ENCODE assay signal across 25 cellular contexts in the genomic region with DNA sequence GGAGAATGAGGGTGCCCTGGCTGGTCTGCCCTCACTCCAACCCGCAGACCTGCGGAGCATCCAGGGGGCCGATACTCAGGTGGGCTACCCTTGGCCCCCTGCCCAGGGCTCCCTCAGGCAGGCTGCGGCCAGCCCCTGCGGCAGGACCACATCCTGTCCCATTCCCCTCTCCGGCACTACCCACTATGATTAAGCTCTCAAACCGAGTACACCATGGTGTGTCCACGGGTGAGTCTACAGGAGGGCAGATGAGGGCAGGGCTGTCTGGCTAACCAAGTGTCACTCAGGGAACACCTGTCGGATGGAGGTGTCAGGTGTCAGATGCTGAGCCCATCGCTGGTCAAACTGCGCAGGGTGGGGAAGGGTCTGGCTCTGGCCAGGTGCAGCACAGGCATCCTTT. TPM values are rescaled to one million over a fixed set of nuclear protein-coding genes. Genes with fewer than 3 reads are reported as not detected.
DNase-seq lines count a peak whose midpoint lies in the region; TF ChIP-seq lines count a peak whose summit lies in the region.
"Had no signal": no experiment of that assay in that cellular context is flagged by ENCODE, and none has a peak within 500 bp of the region (broad histone marks: within the 10 kb centered on the region; RNA-seq: fewer than 3 reads in every experiment).

No MANE protein-coding gene starts in this region.

- peaks cover 4% of the 10 kb centered on the region for H3K36me3 Mint-ChIP-seq in activated naive CD8-positive, alpha-beta T cell treated with anti-CD3 and anti-CD28 coated beads for 36 hours
- H3K36me3 Mint-ChIP-seq in T-helper 2 cell treated with Interferon-gamma antibody and Interleukin-4, amounts not matched to agents 5 μg/mL and 100 μg/mL, for 36 hours (ENCODE audit: low read depth), result peaks cover 19% of the 10 kb centered on the region

- POLR2A ChIA-PET in HEK293 (lab: Yijun Ruan, JAX), result no interaction called here

- H3K27ac ChIP-seq in HEK293 (ENCODE audit: extremely low read depth, low read depth, low read length) (no peak overlapping the region), osteoblast (ENCODE audit: low read depth, low read length) (no peak overlapping the region)
- H3K27ac ChIP-seq: tibial artery had no signal

- H3K4me2 ChIP-seq in osteoblast (ENCODE audit: insufficient read depth, low read length), result no peak overlapping the region

- no peak for TF ChIP-seq CTCF in HEK293 (tag by site-specific recombination; IDR thresholded peaks at IDR 0.05)
- no peak for TF ChIP-seq CTCF in osteoblast (IDR thresholded peaks at IDR 0.05; ENCODE audit: extremely low read depth, low read depth, low read length)

- H3K36me3 ChIP-seq in HEK293 (ENCODE audit: control insufficient read depth in 2 of 2, insufficient read depth in 1 of 2, low read length in 2 of 2) (peaks cover 0 to 39% of the 10 kb centered on the region in 2 experiments; a peak in 2 of 3 replicates), osteoblast (ENCODE audit: insufficient read depth, low read length) (peaks cover 37% of the 10 kb centered on the region)
- H3K36me3 ChIP-seq: BE2C had no signal

- H3K4me3 ChIP-seq in HEK293 (ENCODE audit: low read depth, low read length) (no peak overlapping the region), osteoblast (ENCODE audit: insufficient read depth, low read length) (no peak overlapping the region)
- H3K4me3 ChIP-seq: lung, tibial artery had no signal

- H3K9me3 ChIP-seq in HEK293 (ENCODE audit: control insufficient read depth, insufficient read depth, low read depth, low read length) (no peaks in the 10 kb centered on the region), osteoblast (ENCODE audit: low read depth, low read length) (no peaks in the 10 kb centered on the region)
- H3K9me3 ChIP-seq: BE2C, tibial artery had no signal

- peaks cover 26% of the 10 kb centered on the region for H3K4me1 Mint-ChIP-seq in activated naive CD8-positive, alpha-beta T cell treated with anti-CD3 and anti-CD28 coated beads for 36 hours
- H3K4me1 Mint-ChIP-seq in T-helper 2 cell treated with Interferon-gamma antibody and Interleukin-4, amounts not matched to agents 5 μg/mL and 100 μg/mL, for 36 hours (ENCODE audit: low read depth), result peaks cover 12% of the 10 kb centered on the region

- H3K27ac Mint-ChIP-seq in activated naive CD8-positive, alpha-beta T cell treated with anti-CD3 and anti-CD28 coated beads for 36 hours, result peak overlapping the region; percentile 40
- no peak overlapping the region for H3K27ac Mint-ChIP-seq in T-helper 2 cell treated with Interferon-gamma antibody and Interleukin-4, amounts not matched to agents 5 μg/mL and 100 μg/mL, for 36 hours
- H3K27ac Mint-ChIP-seq: WTC11 had no signal

- no peaks in the 10 kb centered on the region for H3K9me3 Mint-ChIP-seq in activated naive CD8-positive, alpha-beta T cell treated with anti-CD3 and anti-CD28 coated beads for 36 hours
- no peaks in the 10 kb centered on the region for H3K9me3 Mint-ChIP-seq in T-helper 2 cell treated with Interferon-gamma antibody and Interleukin-4, amounts not matched to agents 5 μg/mL and 100 μg/mL, for 36 hours
- H3K9me3 Mint-ChIP-seq: activated naive CD4-positive, alpha-beta T cell treated with anti-CD3 and anti-CD28 coated beads, Interleukin-2, amount 50 U/mL, for 24 hours; activated T-cell treated with anti-CD3 and anti-CD28 coated beads, Interleukin-2, amount 50 U/mL, for 4 hours; stimulated activated naive CD8-positive, alpha-beta T cell treated with anti-CD3 and anti-CD28 coated beads, Interleukin-15, Interleukin-2, amounts not matched to agents 100 ng/mL and 50 ng/mL, for 24 hours; WTC11 had no signal

- H3K27me3 Mint-ChIP-seq in activated naive CD8-positive, alpha-beta T cell treated with anti-CD3 and anti-CD28 coated beads for 36 hours, result no peaks in the 10 kb centered on the region
- H3K27me3 Mint-ChIP-seq in T-helper 2 cell treated with Interferon-gamma antibody and Interleukin-4, amounts not matched to agents 5 μg/mL and 100 μg/mL, for 36 hours (ENCODE audit: low read depth), result no peaks in the 10 kb centered on the region
- H3K27me3 Mint-ChIP-seq: activated naive CD4-positive, alpha-beta T cell treated with anti-CD3 and anti-CD28 coated beads, Interleukin-2, amount 50 U/mL, for 24 hours; stimulated activated naive CD8-positive, alpha-beta T cell treated with anti-CD3 and anti-CD28 coated beads, Interleukin-15, Interleukin-2, amounts not matched to agents 100 ng/mL and 50 ng/mL, for 24 hours had no signal

- no peak overlapping the region for H3K4me3 Mint-ChIP-seq in activated naive CD8-positive, alpha-beta T cell treated with anti-CD3 and anti-CD28 coated beads for 36 hours
- no peak overlapping the region for H3K4me3 Mint-ChIP-seq in T-helper 2 cell treated with Interferon-gamma antibody and Interleukin-4, amounts not matched to agents 5 μg/mL and 100 μg/mL, for 36 hours
- H3K4me3 Mint-ChIP-seq: activated naive CD4-positive, alpha-beta T cell treated with anti-CD3 and anti-CD28 coated beads, Interleukin-2, amount 50 U/mL, for 24 hours; activated T-cell treated with anti-CD3 and anti-CD28 coated beads, Interleukin-2, amount 50 U/mL, for 4 hours; stimulated activated naive CD8-positive, alpha-beta T cell treated with anti-CD3 and anti-CD28 coated beads, Interleukin-15, Interleukin-2, amounts not matched to agents 100 ng/mL and 50 ng/mL, for 24 hours; WTC11 had no signal

- H3K4me1 ChIP-seq in HEK293 (ENCODE audit: control insufficient read depth, insufficient read depth, low read length) (no peaks in the 10 kb centered on the region), osteoblast (ENCODE audit: insufficient read depth, low read length) (no peaks in the 10 kb centered on the region)
- H3K4me1 ChIP-seq: BE2C had no signal

- H2AFZ ChIP-seq in osteoblast (ENCODE audit: low read length), result no peak overlapping the region

- DNase-seq in NCI-H2029 (lab: John Stamatoyannopoulos, UW) (peak; percentile 32), NCI-H2029 treated with DMSO at 0.1 percent for 48 hours (lab: John Stamatoyannopoulos, UW) (no peak), osteoblast (ENCODE audit: insufficient read length, low spot score, missing footprints) (peak; percentile 50)
- DNase-seq in activated naive CD8-positive, alpha-beta T cell treated with anti-CD3 and anti-CD28 coated beads for 36 hours, result no peak
- DNase-seq in stimulated activated CD4-positive, alpha-beta T cell treated with anti-CD3 and anti-CD28 coated beads, Interleukin-4, amount 100 ng/mL, for 24 hours, result no peak
- DNase-seq in activated CD4-positive, alpha-beta T cell treated with anti-CD3 and anti-CD28 coated beads for 48 hours, result no peak
- no peak for DNase-seq in T-helper 2 cell treated with Interferon-gamma antibody and Interleukin-4, amounts not matched to agents 5 μg/mL and 100 μg/mL, for 36 hours (ENCODE audit: low spot score)
- DNase-seq: activated T-cell treated with anti-CD3 and anti-CD28 coated beads, Interleukin-2, amount 50 U/mL, for 4 hours; BE2C; effector memory CD4-positive, alpha-beta T cell; Karpas-422; MV-4-11; NCI-H2107; NCI-H524 treated with DMSO at 0.1 percent for 48 hours; nucleus accumbens; retina; RPMI8226; stimulated activated CD4-positive, alpha-beta T cell treated with anti-CD3 and anti-CD28 coated beads, Interleukin-2, amount 100 ng/mL, for 48 hours; T-helper 9 cell; tibial artery had no signal

- peaks cover 72% of the 10 kb centered on the region for H4K20me1 ChIP-seq in osteoblast (ENCODE audit: insufficient read depth, low read length)

- CTCF ChIA-PET in HEK293 (lab: Yijun Ruan, JAX), result no interaction called here

- peaks cover 72% of the 10 kb centered on the region for H3K79me2 ChIP-seq in osteoblast (ENCODE audit: insufficient read depth, low read length)

- no peaks in the 10 kb centered on the region for H3K27me3 ChIP-seq in osteoblast (ENCODE audit: insufficient read depth, low read length)
- H3K27me3 ChIP-seq: BE2C, tibial artery had no signal

TF ChIP-seq in HEK293, 187 proteins besides CTCF, POLR2A, EP300 and RAD21 (continues in another document):
- TF ChIP-seq, protein P1, sequence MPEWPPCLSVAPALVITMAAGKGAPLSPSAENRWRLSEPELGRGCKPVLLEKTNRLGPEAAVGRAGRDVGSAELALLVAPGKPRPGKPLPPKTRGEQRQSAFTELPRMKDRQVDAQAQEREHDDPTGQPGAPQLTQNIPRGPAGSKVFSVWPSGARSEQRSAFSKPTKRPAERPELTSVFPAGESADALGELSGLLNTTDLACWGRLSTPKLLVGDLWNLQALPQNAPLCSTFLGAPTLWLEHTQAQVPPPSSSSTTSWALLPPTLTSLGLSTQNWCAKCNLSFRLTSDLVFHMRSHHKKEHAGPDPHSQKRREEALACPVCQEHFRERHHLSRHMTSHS (tag by site-specific recombination; IDR thresholded peaks at IDR 0.05), result no peak
- TF ChIP-seq ZNF112 (tag by site-specific recombination; IDR thresholded peaks at IDR 0.05), result no peak
- TF ChIP-seq ZNF202 (tag by site-specific recombination; IDR thresholded peaks at IDR 0.05; ENCODE audit: borderline replicate concordance), result no peak
- no peak for TF ChIP-seq ZNF670 (tag by site-specific recombination; IDR thresholded peaks at IDR 0.05; ENCODE audit: low read depth)
- 0 out of 2 replicates have a peak, but pooled peaks have one; percentile 21 for TF ChIP-seq SCRT1 (tag by site-specific recombination; IDR thresholded peaks at IDR 0.05; ENCODE audit: borderline replicate concordance)
- no peak for TF ChIP-seq ZNF747 (tag by site-specific recombination; IDR thresholded peaks at IDR 0.05)
- peak; percentile 56; the same call in 1 of the 2 replicates for TF ChIP-seq SCRT2 (tag by site-specific recombination; IDR thresholded peaks at IDR 0.05)
- no peak for TF ChIP-seq ZNF174 (tag by site-specific recombination; IDR thresholded peaks at IDR 0.05)
- TF ChIP-seq WT1 (tag by site-specific recombination; IDR thresholded peaks at IDR 0.05), result no peak
- TF ChIP-seq ZBTB21 (tag by site-specific recombination; IDR thresholded peaks at IDR 0.05), result no peak
- TF ChIP-seq ZNF514 (tag by site-specific recombination; IDR thresholded peaks at IDR 0.05), result no peak
- TF ChIP-seq, protein P2, sequence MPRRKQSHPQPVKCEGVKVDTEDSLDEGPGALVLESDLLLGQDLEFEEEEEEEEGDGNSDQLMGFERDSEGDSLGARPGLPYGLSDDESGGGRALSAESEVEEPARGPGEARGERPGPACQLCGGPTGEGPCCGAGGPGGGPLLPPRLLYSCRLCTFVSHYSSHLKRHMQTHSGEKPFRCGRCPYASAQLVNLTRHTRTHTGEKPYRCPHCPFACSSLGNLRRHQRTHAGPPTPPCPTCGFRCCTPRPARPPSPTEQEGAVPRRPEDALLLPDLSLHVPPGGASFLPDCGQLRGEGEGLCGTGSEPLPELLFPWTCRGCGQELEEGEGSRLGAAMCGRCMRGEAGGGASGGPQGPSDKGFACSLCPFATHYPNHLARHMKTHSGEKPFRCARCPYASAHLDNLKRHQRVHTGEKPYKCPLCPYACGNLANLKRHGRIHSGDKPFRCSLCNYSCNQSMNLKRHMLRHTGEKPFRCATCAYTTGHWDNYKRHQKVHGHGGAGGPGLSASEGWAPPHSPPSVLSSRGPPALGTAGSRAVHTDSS (tag by site-specific recombination; IDR thresholded peaks at IDR 0.05), result no peak

RNA-seq across cellular contexts. Expression of a gene that starts 47.2 kb away (rescaled TPM):
- 1 to 10 TPM; 6.5 to 6.8 TPM for total RNA-seq in activated naive CD8-positive, alpha-beta T cell treated with anti-CD3 and anti-CD28 coated beads for 36 hours
- 30.9 and 32.6 TPM in 2 replicates for total RNA-seq in osteoblast

RNA-seq across cellular contexts. Expression of a gene that starts 47.4 kb away (rescaled TPM):
- total RNA-seq in activated naive CD8-positive, alpha-beta T cell treated with anti-CD3 and anti-CD28 coated beads for 36 hours, result 10 to 100 TPM; 37.4 to 43.0 TPM
- total RNA-seq in osteoblast, result 66.2 and 79.0 TPM in 2 replicates

Comparison
In these comparisons a context has a peak if more than half of its experiments do, and no peak if none do; other contexts are left out.
1. DNase-seq: peak in NCI-H2029 (single experiment) and osteoblast (single experiment); none in NCI-H2029 treated with DMSO at 0.1 percent for 48 hours (single experiment), activated naive CD8-positive, alpha-beta T cell treated with anti-CD3 and anti-CD28 coated beads for 36 hours (single experiment), stimulated activated CD4-positive, alpha-beta T cell treated with anti-CD3 and anti-CD28 coated beads, Interleukin-4, amount 100 ng/mL, for 24 hours (single experiment), activated CD4-positive, alpha-beta T cell treated with anti-CD3 and anti-CD28 coated beads for 48 hours (single experiment) and T-helper 2 cell treated with Interferon-gamma antibody and Interleukin-4, amounts not matched to agents 5 μg/mL and 100 μg/mL, for 36 hours (single experiment).